8 cellular contexts compared by ENCODE assay signal in genomic region chr11:117328414-117329010, GRCh38.
A peak's percentile ranks its signal among the peaks of the same experiment; 100 is the strongest.
DNase-seq lines count a peak whose midpoint lies in the region; ATAC-seq and TF ChIP-seq lines count a peak whose summit lies in the region.

No MANE protein-coding gene starts in this region.

- H3K27ac ChIP-seq in RWPE1: peak overlapping the region; percentile 93
- peak overlapping the region; percentile 78 for H3K27ac ChIP-seq in muscle layer of duodenum (ENCODE audit: low read length)

- H3K4me3 ChIP-seq in muscle layer of duodenum (ENCODE audit: low read depth in 1 of 2, low read length in 2 of 2): peak overlapping the region; percentile 75 to 93

- H3K36me3 ChIP-seq in muscle layer of duodenum (ENCODE audit: control insufficient read depth in 1 of 2, insufficient read depth in 2 of 2, low read length in 2 of 2): peaks cover 0 to 8% of the 10 kb centered on the region in 2 donors

- no peaks in the 10 kb centered on the region for H3K27me3 ChIP-seq in muscle layer of duodenum (ENCODE audit: low read depth, low read length)

- no peaks in the 10 kb centered on the region for H3K9me3 ChIP-seq in muscle layer of duodenum (ENCODE audit: control insufficient read depth in 1 of 2, low read length in 2 of 2)

- CTCF ChIA-PET in RWPE1 (lab: Yijun Ruan, JAX): no interaction called here

- no peak for TF ChIP-seq POLR2A in erythroblast (IDR thresholded peaks at IDR 0.05; ENCODE audit: low read length)

- peak; percentile 8 for ATAC-seq in HG03175 (IDR thresholded peaks at IDR 0.05; ENCODE audit: unreplicated experiment)

- TF ChIP-seq CTCF in RWPE1 (conservative IDR thresholded peaks at IDR 0.05; ENCODE audit: low read depth): no peak

- peaks cover 8 to 13% of the 10 kb centered on the region in 2 donors for H3K4me1 ChIP-seq in muscle layer of duodenum (ENCODE audit: control insufficient read depth in 1 of 2, insufficient read depth in 2 of 2, low read length in 2 of 2)

- peak; percentile 44 for DNase-seq in NCI-H2107 treated with DMSO at 0.1 percent for 48 hours (lab: John Stamatoyannopoulos, UW; ENCODE audit: unreplicated experiment)
- DNase-seq in NCI-H2107 (lab: John Stamatoyannopoulos, UW): no peak
- DNase-seq in RWPE1 (ENCODE audit: low spot score): no peak
- DNase-seq in erythroblast (lab: John Stamatoyannopoulos, UW): peak; percentile 57 to 70
- DNase-seq in NCI-H2171 (lab: John Stamatoyannopoulos, UW): no peak
- no peak for DNase-seq in germinal center (ENCODE audit: low spot score)

- POLR2A ChIA-PET in RWPE1 (lab: Yijun Ruan, JAX; ENCODE audit: low non-redundant PET): interaction anchor here (0.7 kb wide), 1 partner anchor 13 kb away, joined by 3 read pairs; no protein-coding TSS in a partner anchor

Comparison
In these comparisons a context has a peak if more than half of its experiments do, and no peak if none do; other contexts are left out.
1. DNase-seq: peak in NCI-H2107 treated with DMSO at 0.1 percent for 48 hours (single experiment) and erythroblast (2 of 2); none in NCI-H2107 (single experiment), RWPE1 (single experiment), NCI-H2171 (single experiment) and germinal center (single experiment).